In the genomic region with DNA sequence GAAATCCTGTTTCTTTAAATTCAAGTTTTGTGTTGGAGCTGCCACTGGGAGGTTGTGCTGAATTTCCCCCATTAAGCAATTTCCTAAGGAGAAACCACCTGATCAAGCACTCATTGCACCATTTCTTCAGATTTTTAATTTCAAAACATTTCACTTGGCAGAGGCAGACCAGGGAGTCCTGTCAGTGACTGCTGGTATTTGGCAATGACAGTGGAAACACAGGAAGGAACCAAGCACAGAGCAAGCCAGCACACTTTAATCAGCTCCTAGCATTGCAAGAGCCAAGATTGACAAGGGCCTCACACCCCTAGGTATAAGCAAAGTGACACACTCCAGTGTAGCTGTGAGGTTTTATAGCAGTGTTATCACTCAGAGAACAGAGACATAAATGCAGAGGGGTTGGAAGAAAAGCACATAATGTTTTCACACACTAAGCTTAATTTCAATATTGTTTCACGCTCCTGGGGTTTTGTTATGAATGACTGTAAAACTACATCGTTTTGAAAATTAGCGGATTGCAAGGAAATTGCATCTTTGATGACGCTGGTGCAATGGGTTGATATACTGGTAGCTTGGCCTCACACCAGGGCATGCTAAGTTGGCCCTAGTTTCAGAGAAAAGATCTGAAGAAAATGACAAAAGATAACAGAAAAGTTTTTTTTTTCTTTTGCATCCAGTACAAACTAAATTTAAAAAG, we compare ENCODE assay signal across 13 cellular contexts.
DNase-seq lines count a peak whose midpoint lies in the region; TF ChIP-seq lines count a peak whose summit lies in the region.
"Had no signal": no experiment of that assay in that cellular context is flagged by ENCODE, and none has a peak within 500 bp of the region (broad histone marks: within the 10 kb centered on the region; RNA-seq: fewer than 3 reads in every experiment).

No MANE protein-coding gene starts in this region.

- H3K4me1 ChIP-seq in SJCRH30 (peaks cover 49% of the 10 kb centered on the region), MM.1S (ENCODE audit: low read length) (no peaks in the 10 kb centered on the region)
- H3K4me1 ChIP-seq: sigmoid colon, uterus had no signal

- no peak overlapping the region for H3K4me3 ChIP-seq in SJCRH30
- no peak overlapping the region for H3K4me3 ChIP-seq in fibroblast of villous mesenchyme (ENCODE audit: low read depth, low read length)
- no peak overlapping the region for H3K4me3 ChIP-seq in MM.1S (ENCODE audit: low read length)
- H3K4me3 ChIP-seq: sigmoid colon, uterus had no signal

- no peak overlapping the region for H2AFZ ChIP-seq in MM.1S (ENCODE audit: low read length)

- TF ChIP-seq CTCF in fibroblast of villous mesenchyme (IDR thresholded peaks at IDR 0.05; ENCODE audit: insufficient read depth, low read depth, low read length): no peak
- no peak for TF ChIP-seq CTCF in MM.1S (IDR thresholded peaks at IDR 0.05; ENCODE audit: low read length)

- no peaks in the 10 kb centered on the region for H3F3A ChIP-seq in MM.1S (ENCODE audit: insufficient read depth, low read length)

- H3K27ac ChIP-seq in SJCRH30: peak overlapping the region; percentile 91
- no peak overlapping the region for H3K27ac ChIP-seq in MM.1S (ENCODE audit: low read length)
- H3K27ac ChIP-seq: sigmoid colon, uterus had no signal

- H3K27me3 ChIP-seq in SJCRH30 (no peaks in the 10 kb centered on the region), MM.1S (replicated peaks; ENCODE audit: insufficient read depth, low read length) (no peaks in the 10 kb centered on the region)
- H3K27me3 ChIP-seq: sigmoid colon, uterus had no signal

- DNase-seq in GM04504 (ENCODE audit: low read depth): peak; percentile 15
- peak in 1 of 2 experiments; percentile 48 for DNase-seq in SJCRH30
- peak; percentile 46 for DNase-seq in fibroblast of villous mesenchyme (ENCODE audit: low read depth)
- DNase-seq in pulmonary artery endothelial cell (ENCODE audit: low read depth, low spot score): peak; percentile 79
- no peak for DNase-seq in germinal center (ENCODE audit: low spot score)
- DNase-seq in NCI-H1092 treated with DMSO at 0.1 percent for 48 hours (lab: John Stamatoyannopoulos, UW): no peak
- no peak for DNase-seq in posterior cingulate gyrus
- DNase-seq in MM.1S: no peak
- DNase-seq: activated CD8-positive, alpha-beta memory T cell treated with anti-CD3 and anti-CD28 coated beads, Interleukin-2, amount 50 U/mL, for 4 hours; anterior cingulate cortex; sigmoid colon; T1000 had no signal

- H3K9me3 ChIP-seq in SJCRH30 (replicated peaks): no peaks in the 10 kb centered on the region
- H3K9me3 ChIP-seq in MM.1S (replicated peaks; ENCODE audit: insufficient read depth, low read length): no peaks in the 10 kb centered on the region
- H3K9me3 ChIP-seq: uterus had no signal

- H3K4me2 ChIP-seq in MM.1S (ENCODE audit: low read depth, low read length): no peak overlapping the region

- H3K9ac ChIP-seq in MM.1S (ENCODE audit: low read length): no peak overlapping the region

- no peaks in the 10 kb centered on the region for H4K20me1 ChIP-seq in MM.1S (ENCODE audit: insufficient read depth, low read length)

- no peaks in the 10 kb centered on the region for H3K79me2 ChIP-seq in MM.1S (ENCODE audit: low read length)

- intact Hi-C loops in posterior cingulate gyrus (cut with DNase I): no loop called here

- no peaks in the 10 kb centered on the region for H3K9me2 ChIP-seq in MM.1S (replicated peaks; ENCODE audit: insufficient read depth, low read length)

- H3K36me3 ChIP-seq in SJCRH30 (no peaks in the 10 kb centered on the region), MM.1S (replicated peaks; ENCODE audit: insufficient read depth, low read length) (no peaks in the 10 kb centered on the region)
- H3K36me3 ChIP-seq: sigmoid colon, uterus had no signal

Comparison
In these comparisons a context has a peak if more than half of its experiments do, and no peak if none do; other contexts are left out.
1. DNase-seq: peak in GM04504 (single experiment), fibroblast of villous mesenchyme (single experiment) and pulmonary artery endothelial cell (single experiment); none in germinal center (single experiment), NCI-H1092 treated with DMSO at 0.1 percent for 48 hours (single experiment), posterior cingulate gyrus (0 of 10) and MM.1S (single experiment).